In genomic region chrX:97284531-97284930, GRCh38 we compare ENCODE assay signal across 34 cellular contexts.
"Had no signal": no experiment of that assay in that cellular context is flagged by ENCODE, and none has a peak within 500 bp of the region (broad histone marks: within the 10 kb centered on the region; RNA-seq: fewer than 3 reads in every experiment).

No MANE protein-coding gene starts in this region.

- H3K4me2 ChIP-seq: KMS-11 had no signal

- H3K36me3 ChIP-seq: MG63 had no signal

- H3K9me3 ChIP-seq: MG63 had no signal

- DNase-seq: Karpas-422, Kasumi-1, MG63, MM.1S, MV-4-11, NCI-H1048, NCI-H1092, NCI-H1092 treated with DMSO at 0.1 percent for 48 hours, NCI-H1105, NCI-H1105 treated with DMSO at 0.1 percent for 48 hours, NCI-H1417, NCI-H1417 treated with DMSO at 0.1 percent for 48 hours, NCI-H1436, NCI-H1436 treated with DMSO at 0.1 percent for 48 hours, NCI-H146, NCI-H1694, NCI-H1694 treated with DMSO at 0.1 percent for 48 hours, NCI-H187, NCI-H187 treated with DMSO at 0.1 percent for 48 hours, NCI-H1930, NCI-H2029, NCI-H2029 treated with DMSO at 0.1 percent for 48 hours, NCI-H2081, NCI-H2081 treated with DMSO at 0.1 percent for 48 hours, NCI-H2107, NCI-H2171, NCI-H2171 treated with DMSO at 0.1 percent for 48 hours, NCI-H2227 treated with DMSO at 0.1 percent for 48 hours, NCI-H226, NCI-H345, NCI-H446, NCI-H446 treated with DMSO at 0.1 percent for 48 hours, NCI-H510A had no signal

- H3K9ac ChIP-seq: KMS-11 had no signal

- H3K27ac ChIP-seq: KMS-11 had no signal

- H3K4me3 ChIP-seq: MG63 had no signal

- H3K27me3 ChIP-seq: MG63 had no signal
